1 cellular context compared by ENCODE assay signal in the genomic region with DNA sequence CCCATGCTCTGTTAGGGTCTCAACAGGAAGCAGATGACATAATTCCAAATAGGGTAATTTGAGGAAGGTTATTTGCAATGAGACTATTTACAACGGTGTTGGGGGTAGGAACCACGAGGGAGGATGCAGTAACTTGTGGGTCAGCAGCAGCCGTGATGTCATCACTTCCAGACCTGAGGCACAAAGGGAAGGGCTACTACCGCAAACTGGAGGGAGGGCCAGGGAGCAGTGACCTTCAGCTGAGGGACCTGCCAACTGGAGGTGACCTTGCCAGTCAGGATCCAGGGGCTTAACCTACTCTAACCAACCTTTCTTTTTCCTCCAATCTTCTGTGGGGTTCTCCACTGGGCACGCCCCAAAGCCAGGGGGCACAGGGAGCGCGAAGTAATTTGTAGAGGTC.
TF ChIP-seq lines count a peak whose summit lies in the region.

No MANE protein-coding gene starts in this region.

TF ChIP-seq in GM23338, 12 proteins besides CTCF, POLR2A, EP300 and RAD21 (continued from another document):
- TF ChIP-seq ZNF331 (CRISPR knock-in tag; IDR thresholded peaks at IDR 0.05; ENCODE audit: low read depth) (no peak), ETS1 (IDR thresholded peaks at IDR 0.05) (no peak), EZH2phosphoT487 (IDR thresholded peaks at IDR 0.05; ENCODE audit: unreplicated experiment) (no peak), ZNF462 (CRISPR knock-in tag; IDR thresholded peaks at IDR 0.05) (no peak), NANOG (IDR thresholded peaks at IDR 0.05; ENCODE audit: borderline replicate concordance) (no peak), JUNB (IDR thresholded peaks at IDR 0.05; ENCODE audit: unreplicated experiment) (no peak), EZH2 (IDR thresholded peaks at IDR 0.05; ENCODE audit: low read depth, unreplicated experiment) (no peak)
- TF ChIP-seq, protein P1, sequence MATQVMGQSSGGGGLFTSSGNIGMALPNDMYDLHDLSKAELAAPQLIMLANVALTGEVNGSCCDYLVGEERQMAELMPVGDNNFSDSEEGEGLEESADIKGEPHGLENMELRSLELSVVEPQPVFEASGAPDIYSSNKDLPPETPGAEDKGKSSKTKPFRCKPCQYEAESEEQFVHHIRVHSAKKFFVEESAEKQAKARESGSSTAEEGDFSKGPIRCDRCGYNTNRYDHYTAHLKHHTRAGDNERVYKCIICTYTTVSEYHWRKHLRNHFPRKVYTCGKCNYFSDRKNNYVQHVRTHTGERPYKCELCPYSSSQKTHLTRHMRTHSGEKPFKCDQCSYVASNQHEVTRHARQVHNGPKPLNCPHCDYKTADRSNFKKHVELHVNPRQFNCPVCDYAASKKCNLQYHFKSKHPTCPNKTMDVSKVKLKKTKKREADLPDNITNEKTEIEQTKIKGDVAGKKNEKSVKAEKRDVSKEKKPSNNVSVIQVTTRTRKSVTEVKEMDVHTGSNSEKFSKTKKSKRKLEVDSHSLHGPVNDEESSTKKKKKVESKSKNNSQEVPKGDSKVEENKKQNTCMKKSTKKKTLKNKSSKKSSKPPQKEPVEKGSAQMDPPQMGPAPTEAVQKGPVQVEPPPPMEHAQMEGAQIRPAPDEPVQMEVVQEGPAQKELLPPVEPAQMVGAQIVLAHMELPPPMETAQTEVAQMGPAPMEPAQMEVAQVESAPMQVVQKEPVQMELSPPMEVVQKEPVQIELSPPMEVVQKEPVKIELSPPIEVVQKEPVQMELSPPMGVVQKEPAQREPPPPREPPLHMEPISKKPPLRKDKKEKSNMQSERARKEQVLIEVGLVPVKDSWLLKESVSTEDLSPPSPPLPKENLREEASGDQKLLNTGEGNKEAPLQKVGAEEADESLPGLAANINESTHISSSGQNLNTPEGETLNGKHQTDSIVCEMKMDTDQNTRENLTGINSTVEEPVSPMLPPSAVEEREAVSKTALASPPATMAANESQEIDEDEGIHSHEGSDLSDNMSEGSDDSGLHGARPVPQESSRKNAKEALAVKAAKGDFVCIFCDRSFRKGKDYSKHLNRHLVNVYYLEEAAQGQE (IDR thresholded peaks at IDR 0.05; ENCODE audit: unreplicated experiment), result no peak
